ENCODE assay signal across 17 cellular contexts in the genomic region with DNA sequence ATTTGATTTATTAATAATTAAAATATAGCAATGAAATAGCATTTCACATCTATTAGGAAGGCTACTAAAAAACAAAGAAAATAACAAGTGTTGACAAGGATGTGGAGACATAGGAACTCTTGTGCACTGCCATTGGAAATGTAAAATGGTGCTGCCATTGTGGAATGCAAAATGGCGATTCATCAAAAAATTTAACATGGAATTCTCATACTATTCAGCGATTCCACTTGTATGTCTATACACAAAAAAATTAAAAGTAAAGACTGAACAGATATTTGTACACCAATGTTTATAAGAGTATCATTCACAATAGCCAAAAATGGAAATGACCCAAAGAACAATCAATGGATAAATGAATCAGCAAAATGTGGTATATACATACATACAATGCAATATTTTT.
DNase-seq lines count a peak whose midpoint lies in the region; ATAC-seq, FAIRE-seq and TF ChIP-seq lines count a peak whose summit lies in the region.
"Had no signal": no experiment of that assay in that cellular context is flagged by ENCODE, and none has a peak within 500 bp of the region (broad histone marks: within the 10 kb centered on the region; RNA-seq: fewer than 3 reads in every experiment).

No MANE protein-coding gene starts in this region.

- peaks cover 84% of the 10 kb centered on the region for H3K4me1 Mint-ChIP-seq in activated T-cell treated with anti-CD3 and anti-CD28 coated beads, Interleukin-2, amount 50 U/mL, for 24 hours (ENCODE audit: low read depth)
- H3K4me1 Mint-ChIP-seq in CD8-positive, alpha-beta memory T cell, result peaks cover 51 to 73% (median 67%) of the 10 kb centered on the region in 3 donors
- peaks cover 44 to 58% of the 10 kb centered on the region in 2 donors for H3K4me1 Mint-ChIP-seq in natural killer cell treated with Interleukin-12 subunit alpha and Interleukin-12 subunit beta and Interleukin-15 and Interleukin-18, amount 100 ng/mL, for 72 hours (ENCODE audit: low read depth in 2 of 2)

- 55% methylated on average over 2 of the region's 2 CpGs for WGBS in K562 (ENCODE audit: insufficient coverage, low coverage, missing lambda C conversion rate)

- no peaks in the 10 kb centered on the region for H4K20me1 ChIP-seq in K562 (replicated peaks; ENCODE audit: control insufficient read depth, insufficient read depth, low read length)

- no peaks in the 10 kb centered on the region for H3K27me3 ChIP-seq in CD8-positive, alpha-beta memory T cell (ENCODE audit: insufficient read depth, low read length, poor library complexity, severe bottlenecking)
- H3K27me3 ChIP-seq in K562 (ENCODE audit: control insufficient read depth in 2 of 2, insufficient read depth in 2 of 2, low read length in 2 of 2), result no peaks in the 10 kb centered on the region

- no peaks in the 10 kb centered on the region for H3K9me1 ChIP-seq in K562 (ENCODE audit: control insufficient read depth, insufficient read depth, low read length)

- no peak for ATAC-seq in K562
- no peak for ATAC-seq in natural killer cell treated with Interleukin-12 subunit alpha and Interleukin-12 subunit beta and Interleukin-15 and Interleukin-18, amount 100 ng/mL, for 72 hours
- ATAC-seq in HG03135 (IDR thresholded peaks at IDR 0.05; ENCODE audit: unreplicated experiment), result no peak

- H3K79me2 ChIP-seq in K562 (ENCODE audit: control insufficient read depth, insufficient read depth, low read length), result no peaks in the 10 kb centered on the region

- no peak for TF ChIP-seq CTCF in K562 (IDR thresholded peaks at IDR 0.05 in 2 of 3, conservative IDR thresholded peaks at IDR 0.05 in 1 of 3; ENCODE audit: insufficient read depth in 2 of 3, low read depth in 1 of 3, low read length in 3 of 3)

- no peak overlapping the region for H3K4me2 ChIP-seq in K562 (ENCODE audit: insufficient read depth, low read length)
- H3K4me2 ChIP-seq: KMS-11 had no signal

- no peak for TF ChIP-seq EP300 in K562 (IDR thresholded peaks at IDR 0.05; ENCODE audit: low read length)

- no peaks in the 10 kb centered on the region for H3K27me3 Mint-ChIP-seq in activated T-cell treated with anti-CD3 and anti-CD28 coated beads, Interleukin-2, amount 50 U/mL, for 24 hours
- H3K27me3 Mint-ChIP-seq in CD8-positive, alpha-beta memory T cell, result no peaks in the 10 kb centered on the region
- H3K27me3 Mint-ChIP-seq in natural killer cell treated with Interleukin-12 subunit alpha and Interleukin-12 subunit beta and Interleukin-15 and Interleukin-18, amount 100 ng/mL, for 72 hours, result peaks cover 0 to 6% of the 10 kb centered on the region in 2 donors

- H3K36me3 Mint-ChIP-seq in activated T-cell treated with anti-CD3 and anti-CD28 coated beads, Interleukin-2, amount 50 U/mL, for 24 hours (ENCODE audit: low read depth), result no peaks in the 10 kb centered on the region
- H3K36me3 Mint-ChIP-seq in CD8-positive, alpha-beta memory T cell, result no peaks in the 10 kb centered on the region
- no peaks in the 10 kb centered on the region for H3K36me3 Mint-ChIP-seq in natural killer cell treated with Interleukin-12 subunit alpha and Interleukin-12 subunit beta and Interleukin-15 and Interleukin-18, amount 100 ng/mL, for 72 hours

- POLR2A ChIA-PET in CD8-positive, alpha-beta memory T cell (lab: Charles Lee), result no interaction called here
- POLR2A ChIA-PET in K562 (lab: Yijun Ruan, JAX), result interaction anchor here (0.6 kb wide), 1 partner anchor 775 kb away, joined by 3 read pairs; no protein-coding TSS in a partner anchor

- H3K9ac ChIP-seq in K562 (ENCODE audit: insufficient read depth in 1 of 2, low read depth in 2 of 2, low read length in 2 of 2), result no peak overlapping the region
- H3K9ac ChIP-seq: KMS-11 had no signal

- no peak overlapping the region for H3K4me3 ChIP-seq in CD8-positive, alpha-beta memory T cell (ENCODE audit: low read length)
- no peak overlapping the region for H3K4me3 ChIP-seq in K562

- TF ChIP-seq RAD21 in K562 (CRISPR knock-in tag; conservative IDR thresholded peaks at IDR 0.05 in 1 of 2, IDR thresholded peaks at IDR 0.05 in 1 of 2), result no peak

- no peak for FAIRE-seq in K562 (lab: Jason Lieb, UNC)

- no peak overlapping the region for H2AFZ ChIP-seq in K562 (ENCODE audit: low read depth, low read length)

- in situ Hi-C loops in K562 (cut with MboI), result loop anchor here (10.0 kb wide), 1 partner anchor 149 kb away; no protein-coding TSS in a partner anchor

- H3K36me3 ChIP-seq in CD8-positive, alpha-beta memory T cell (ENCODE audit: insufficient read depth, low read length), result no peaks in the 10 kb centered on the region
- no peaks in the 10 kb centered on the region for H3K36me3 ChIP-seq in K562 (ENCODE audit: control insufficient read depth, insufficient read depth, low read length)

- peak overlapping the region; percentile 56 for H3K27ac Mint-ChIP-seq in activated T-cell treated with anti-CD3 and anti-CD28 coated beads, Interleukin-2, amount 50 U/mL, for 24 hours
- peak overlapping the region in 6 of 8 donors; percentile 47 to 97 (median 81) for H3K27ac Mint-ChIP-seq in CD8-positive, alpha-beta memory T cell
- peak overlapping the region; percentile 72 to 88 for H3K27ac Mint-ChIP-seq in natural killer cell treated with Interleukin-12 subunit alpha and Interleukin-12 subunit beta and Interleukin-15 and Interleukin-18, amount 100 ng/mL, for 72 hours

- intact Hi-C loops in K562 (cut with micrococcal nuclease), result loop anchor here (5.0 kb wide), 1 partner anchor 208 kb away; no protein-coding TSS in a partner anchor

- peaks cover 47% of the 10 kb centered on the region for H3K4me1 ChIP-seq in CD8-positive, alpha-beta memory T cell (ENCODE audit: insufficient read depth, low read length)
- peaks cover 0 to 27% of the 10 kb centered on the region in 2 experiments; a peak in 4 of 5 replicates for H3K4me1 ChIP-seq in K562 (replicated peaks in 1 of 2; ENCODE audit: control insufficient read depth in 2 of 2, insufficient read depth in 2 of 2, low read length in 2 of 2)

- no peak for TF ChIP-seq POLR2A in K562 (conservative IDR thresholded peaks at IDR 0.05)

- H3K9me3 ChIP-seq in CD8-positive, alpha-beta memory T cell (ENCODE audit: low read length), result no peaks in the 10 kb centered on the region
- no peaks in the 10 kb centered on the region for H3K9me3 ChIP-seq in K562 (replicated peaks; ENCODE audit: control insufficient read depth, insufficient read depth, low read depth, low read length)

- no TSS peak for BruUV-seq in K562 (replicated peaks; lab: Mats Ljungman, UMichigan)

- H3K27ac ChIP-seq in CD8-positive, alpha-beta memory T cell (ENCODE audit: low read depth, low read length), result no peak overlapping the region
- H3K27ac ChIP-seq in K562 (ENCODE audit: extremely low read depth, low read depth, low read length), result no peak overlapping the region
- H3K27ac ChIP-seq: KMS-11 had no signal

- H3K4me3 Mint-ChIP-seq in activated T-cell treated with anti-CD3 and anti-CD28 coated beads, Interleukin-2, amount 50 U/mL, for 24 hours, result no peak overlapping the region
- H3K4me3 Mint-ChIP-seq in CD8-positive, alpha-beta memory T cell, result no peak overlapping the region
- peak overlapping the region; percentile 75 for H3K4me3 Mint-ChIP-seq in natural killer cell treated with Interleukin-12 subunit alpha and Interleukin-12 subunit beta and Interleukin-15 and Interleukin-18, amount 100 ng/mL, for 72 hours

- DNase-seq in activated T-cell treated with anti-CD3 and anti-CD28 coated beads, Interleukin-2, amount 50 U/mL, for 24 hours, result no peak
- DNase-seq in activated T-cell treated with anti-CD3 and anti-CD28 coated beads, Interleukin-2, amount 50 U/mL, for 1 hour, result no peak
- no peak for DNase-seq in CD8-positive, alpha-beta memory T cell
- no peak for DNase-seq in K562 (ENCODE audit: extremely low read depth in 1 of 4, low spot score in 3 of 4)
- DNase-seq in natural killer cell treated with Interleukin-12 subunit alpha and Interleukin-12 subunit beta and Interleukin-15 and Interleukin-18, amount 100 ng/mL, for 72 hours (ENCODE audit: low spot score), result no peak
- DNase-seq in DMS114 treated with DMSO at 0.1 percent for 48 hours (lab: John Stamatoyannopoulos, UW; ENCODE audit: unreplicated experiment), result no peak
- DNase-seq: C1 segment of cervical spinal cord, DND-41, NCI-H1417, NCI-H187 treated with DMSO at 0.1 percent for 48 hours, NCI-H2227 treated with DMSO at 0.1 percent for 48 hours, NCI-H510A treated with DMSO at 0.1 percent for 48 hours, NCI-H82, OCI-M1, SHP77 had no signal

- H3K9me3 Mint-ChIP-seq in activated T-cell treated with anti-CD3 and anti-CD28 coated beads, Interleukin-2, amount 50 U/mL, for 24 hours, result no peaks in the 10 kb centered on the region
- no peaks in the 10 kb centered on the region for H3K9me3 Mint-ChIP-seq in CD8-positive, alpha-beta memory T cell
- no peaks in the 10 kb centered on the region for H3K9me3 Mint-ChIP-seq in natural killer cell treated with Interleukin-12 subunit alpha and Interleukin-12 subunit beta and Interleukin-15 and Interleukin-18, amount 100 ng/mL, for 72 hours

- CTCF ChIA-PET in CD8-positive, alpha-beta memory T cell (lab: Charles Lee), result interaction anchor here (1.0 to 5.2 kb wide), 5 partner anchors 101 to 174 kb away, joined by 3 to 42 read pairs (median 8); no protein-coding TSS in a partner anchor
- CTCF ChIA-PET in K562 (lab: Yijun Ruan, JAX; ENCODE audit: low intra/inter-chr PET ratio), result no interaction called here

TF ChIP-seq in K562, 482 proteins besides CTCF, POLR2A, EP300 and RAD21 (continues in another document):
- peak; percentile 1; the same call in 1 of the 2 replicates for TF ChIP-seq MAFF (IDR thresholded peaks at IDR 0.05; ENCODE audit: low read length)
- TF ChIP-seq C11orf30 (IDR thresholded peaks at IDR 0.05; ENCODE audit: low read depth), result peak; percentile 65; the same call in 1 of the 2 replicates
- peak; percentile 74 for TF ChIP-seq ZNF316 (IDR thresholded peaks at IDR 0.05)
- TF ChIP-seq KLF6 (CRISPR knock-in tag; IDR thresholded peaks at IDR 0.05; ENCODE audit: borderline replicate concordance), result no peak
- TF ChIP-seq NFE2 (IDR thresholded peaks at IDR 0.05; ENCODE audit: low read depth), result peak; percentile 29; the same call in 1 of the 2 replicates
- no peak for TF ChIP-seq POLR2H (tag; IDR thresholded peaks at IDR 0.05; ENCODE audit: low read depth)
- no peak for TF ChIP-seq MLX (CRISPR knock-in tag; conservative IDR thresholded peaks at IDR 0.05)
